8 cellular contexts compared by ENCODE assay signal in the genomic region with DNA sequence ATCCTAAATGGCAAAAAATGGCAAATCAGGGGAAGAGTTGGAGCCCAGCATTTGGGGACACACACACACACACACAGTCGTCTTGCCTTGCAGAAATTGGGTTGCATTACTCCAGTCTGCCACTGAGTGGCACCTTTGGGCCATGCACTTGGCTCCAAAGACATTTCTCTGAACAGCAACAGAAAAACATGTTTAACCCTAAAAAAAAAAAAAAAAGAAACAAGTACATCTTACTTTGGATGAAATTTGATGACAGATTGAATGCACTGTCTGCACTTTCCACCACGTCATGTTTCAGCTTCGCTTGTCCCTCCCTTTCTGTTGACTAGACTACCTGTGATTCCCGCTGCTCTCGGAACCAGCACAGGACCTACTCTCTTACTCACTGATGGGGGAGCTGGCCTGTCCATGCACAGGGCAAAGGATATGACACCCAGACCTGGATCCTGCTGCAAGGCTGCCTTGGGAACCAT.
DNase-seq lines count a peak whose midpoint lies in the region; TF ChIP-seq lines count a peak whose summit lies in the region.

No MANE protein-coding gene starts in this region.

- H3K27ac Mint-ChIP-seq in endothelial cell (ENCODE audit: unreplicated experiment) = no peak overlapping the region

- H3K9me3 ChIP-seq in AG04450 (ENCODE audit: control insufficient read depth, insufficient read depth, low read length) = no peaks in the 10 kb centered on the region

- CTCF ChIA-PET in AG04450 (lab: Charles Lee) = interaction anchor here (0.5 to 7.5 kb wide), 39 partner anchors 9 to 957 kb away, joined by 3 to 479 read pairs (median 4); a partner anchor contains a TSS

- peaks cover 4% of the 10 kb centered on the region for H3K27me3 Mint-ChIP-seq in endothelial cell (ENCODE audit: unreplicated experiment)

- no peaks in the 10 kb centered on the region for H3K27me3 ChIP-seq in AG04450 (ENCODE audit: control insufficient read depth, insufficient read depth, low read length)

- H3K9me3 Mint-ChIP-seq in endothelial cell (ENCODE audit: unreplicated experiment) = no peaks in the 10 kb centered on the region

- in situ Hi-C loops in GM13976 (cut with MboI; ENCODE audit: low sequenced_read_pairs, unreplicated experiment) = loop anchor here (5.0 to 25.0 kb wide), 2 partner anchors 380 to 945 kb away; a partner anchor contains a TSS

- POLR2A ChIA-PET in AG04450 (lab: Yijun Ruan, JAX) = interaction anchor here (0.6 to 1.2 kb wide), 7 partner anchors 36 to 377 kb away, joined by 3 to 5 read pairs (median 4); a partner anchor contains a TSS

- DNase-seq in AG04450 (ENCODE audit: low read depth, low spot score) (peak; percentile 77), GM13976 (ENCODE audit: low spot score) (peak; percentile 47), NCI-H748 (lab: John Stamatoyannopoulos, UW; ENCODE audit: unreplicated experiment) (peak; percentile 54), endothelial cell (ENCODE audit: low spot score) (peak; percentile 77), mucosa of gallbladder (ENCODE audit: low spot score) (peak; percentile 74), GM19238 (ENCODE audit: insufficient read length, low spot score) (no peak)
- peak; percentile 49 to 54 for DNase-seq in activated CD8-positive, alpha-beta memory T cell treated with anti-CD3 and anti-CD28 coated beads for 4 hours (ENCODE audit: low read depth in 2 of 2)
- peak; percentile 55 to 64 for DNase-seq in stimulated activated CD8-positive, alpha-beta memory T cell treated with anti-CD3 and anti-CD28 coated beads, Interleukin-7, amount 100 ng/mL, for 4 hours (ENCODE audit: low read depth in 2 of 2)

- H3K36me3 Mint-ChIP-seq in endothelial cell (ENCODE audit: low read depth, unreplicated experiment) = no peaks in the 10 kb centered on the region

- H3K27ac ChIP-seq in AG04450 (ENCODE audit: low read depth, low read length) = peak overlapping the region; percentile 43

- H3K4me3 ChIP-seq in AG04450 (ENCODE audit: low read depth, low read length) = no peak overlapping the region

- TF ChIP-seq CTCF in AG04450 (IDR thresholded peaks at IDR 0.05; ENCODE audit: low read depth, low read length) = peak; percentile 93
- peak; percentile 86 for TF ChIP-seq CTCF in GM13976 (IDR thresholded peaks at IDR 0.05; ENCODE audit: borderline replicate concordance, control extremely low read depth, extremely low read depth, insufficient read depth, missing control alignments)
- TF ChIP-seq CTCF in endothelial cell (IDR thresholded peaks at IDR 0.05; ENCODE audit: unreplicated experiment) = peak; percentile 91

- H3K4me1 Mint-ChIP-seq in endothelial cell (ENCODE audit: unreplicated experiment) = peaks cover 14% of the 10 kb centered on the region

- peak overlapping the region; percentile 47 for H3K4me3 Mint-ChIP-seq in endothelial cell (ENCODE audit: unreplicated experiment)
